12 cellular contexts compared by ENCODE assay signal in genomic region chr1:223730471-223730870, GRCh38. TPM values are rescaled to one million over a fixed set of nuclear protein-coding genes. Genes with fewer than 3 reads are reported as not detected.
A peak's percentile ranks its signal among the peaks of the same experiment; 100 is the strongest.
DNase-seq lines count a peak whose midpoint lies in the region; ATAC-seq and TF ChIP-seq lines count a peak whose summit lies in the region.
"Had no signal": no experiment of that assay in that cellular context is flagged by ENCODE, and none has a peak within 500 bp of the region (broad histone marks: within the 10 kb centered on the region; RNA-seq: fewer than 3 reads in every experiment).

No MANE protein-coding gene starts in this region.

- no peak overlapping the region for H3K4me3 ChIP-seq in heart right ventricle
- H3K4me3 ChIP-seq in colonic mucosa, result no peak overlapping the region
- H3K4me3 ChIP-seq in muscle layer of duodenum (ENCODE audit: low read depth in 1 of 2, low read length in 2 of 2), result no peak overlapping the region
- H3K4me3 ChIP-seq in uterus, result no peak overlapping the region
- no peak overlapping the region for H3K4me3 ChIP-seq in ovary

- TF ChIP-seq CTCF in heart right ventricle (IDR thresholded peaks at IDR 0.05) (no peak), colonic mucosa (IDR thresholded peaks at IDR 0.05) (no peak), uterus (IDR thresholded peaks at IDR 0.05) (no peak), ovary (IDR thresholded peaks at IDR 0.05) (no peak)

- no peaks in the 10 kb centered on the region for H3K27me3 Mint-ChIP-seq in activated T-helper 2 cell treated with anti-CD3 and anti-CD28 coated beads, Interferon-gamma antibody, Interleukin-2, Interleukin-4, amounts not matched to agents 10 μg/mL and 5 μg/mL and 100 μg/mL, durations not matched to agents 14 hours and 24 hours and 36 hours (ENCODE audit: low read depth)
- H3K27me3 Mint-ChIP-seq: activated B cell treated with CpG ODN at 0.5 μM for 24 hours had no signal

- H3K36me3 Mint-ChIP-seq in activated T-helper 2 cell treated with anti-CD3 and anti-CD28 coated beads, Interferon-gamma antibody, Interleukin-2, Interleukin-4, amounts not matched to agents 10 μg/mL and 5 μg/mL and 100 μg/mL, durations not matched to agents 14 hours and 24 hours and 36 hours (ENCODE audit: low read depth), result peaks cover 62% of the 10 kb centered on the region

- H3K9me3 Mint-ChIP-seq in activated T-helper 2 cell treated with anti-CD3 and anti-CD28 coated beads, Interferon-gamma antibody, Interleukin-2, Interleukin-4, amounts not matched to agents 10 μg/mL and 5 μg/mL and 100 μg/mL, durations not matched to agents 14 hours and 24 hours and 36 hours, result no peaks in the 10 kb centered on the region
- H3K9me3 Mint-ChIP-seq: activated B cell treated with CpG ODN at 0.5 μM for 24 hours had no signal

- H3K27ac ChIP-seq in heart right ventricle (peak overlapping the region in 9 of 10 donors; percentile 8 to 85 (median 73)), colonic mucosa (peak overlapping the region; percentile 42), muscle layer of duodenum (ENCODE audit: low read length) (peak overlapping the region; percentile 56), uterus (peak overlapping the region; percentile 13 to 49), ovary (peak overlapping the region in 1 of 2 donors; percentile 30)

- no peak overlapping the region for H3K4me3 Mint-ChIP-seq in activated T-helper 2 cell treated with anti-CD3 and anti-CD28 coated beads, Interferon-gamma antibody, Interleukin-2, Interleukin-4, amounts not matched to agents 10 μg/mL and 5 μg/mL and 100 μg/mL, durations not matched to agents 14 hours and 24 hours and 36 hours (ENCODE audit: low read depth)
- H3K4me3 Mint-ChIP-seq: activated B cell treated with CpG ODN at 0.5 μM for 24 hours had no signal

- WGBS in heart right ventricle, 2 donors, result 50 to 60% methylated on average over 3 of the region's 3 CpGs
- WGBS in ovary, 3 donors, result 11 to 16% (median 11%) methylated on average over 3 of the region's 3 CpGs

- H3K9me3 ChIP-seq in heart right ventricle, result no peaks in the 10 kb centered on the region
- H3K9me3 ChIP-seq in colonic mucosa, result no peaks in the 10 kb centered on the region
- H3K9me3 ChIP-seq in muscle layer of duodenum (ENCODE audit: control insufficient read depth in 1 of 2, low read length in 2 of 2), result no peaks in the 10 kb centered on the region
- H3K9me3 ChIP-seq in uterus, result no peaks in the 10 kb centered on the region
- no peaks in the 10 kb centered on the region for H3K9me3 ChIP-seq in ovary

- H3K9ac ChIP-seq in colonic mucosa (ENCODE audit: low read depth in 2 of 2, low read length in 2 of 2), result peak overlapping the region in 1 of 2 donors; percentile 59

- H3K4me1 ChIP-seq in heart right ventricle, result peaks cover 30 to 96% (median 74%) of the 10 kb centered on the region in 9 donors
- peaks cover 42% of the 10 kb centered on the region for H3K4me1 ChIP-seq in colonic mucosa
- peaks cover 43 to 61% of the 10 kb centered on the region in 2 donors for H3K4me1 ChIP-seq in muscle layer of duodenum (ENCODE audit: control insufficient read depth in 1 of 2, insufficient read depth in 2 of 2, low read length in 2 of 2)
- H3K4me1 ChIP-seq in uterus, result peaks cover 22 to 29% of the 10 kb centered on the region in 2 donors
- peaks cover 34% of the 10 kb centered on the region for H3K4me1 ChIP-seq in ovary (ENCODE audit: insufficient read depth)

- DNase-seq in heart right ventricle, result no peak
- no peak for DNase-seq in left ventricle myocardium superior
- no peak for DNase-seq in colonic mucosa
- no peak for DNase-seq in uterus
- no peak for DNase-seq in ovary
- no peak for DNase-seq in NCI-H2029 (lab: John Stamatoyannopoulos, UW)
- DNase-seq in activated T-helper 2 cell treated with anti-CD3 and anti-CD28 coated beads, Interferon-gamma antibody, Interleukin-2, Interleukin-4, amounts not matched to agents 10 μg/mL and 5 μg/mL and 100 μg/mL, durations not matched to agents 14 hours and 24 hours and 36 hours (ENCODE audit: low spot score), result no peak
- DNase-seq: activated B cell treated with CpG ODN at 0.5 μM for 24 hours, erythroblast, NCI-H1694 had no signal

- intact Hi-C loops in heart right ventricle (cut with DNase I) (no loop called here), left ventricle myocardium superior (cut with micrococcal nuclease) (no loop called here), colonic mucosa (cut with DNase I) (no loop called here), uterus (cut with DNase I; ENCODE audit: low total_unique reads) (no loop called here), ovary (cut with DNase I) (no loop called here)
- intact Hi-C loops in activated T-helper 2 cell treated with anti-CD3 and anti-CD28 coated beads, Interferon-gamma antibody, Interleukin-2, Interleukin-4, amounts not matched to agents 10 μg/mL and 5 μg/mL and 100 μg/mL, durations not matched to agents 14 hours and 24 hours and 36 hours (cut with micrococcal nuclease), result no loop called here

- no peak overlapping the region for H3K27ac Mint-ChIP-seq in activated T-helper 2 cell treated with anti-CD3 and anti-CD28 coated beads, Interferon-gamma antibody, Interleukin-2, Interleukin-4, amounts not matched to agents 10 μg/mL and 5 μg/mL and 100 μg/mL, durations not matched to agents 14 hours and 24 hours and 36 hours
- H3K27ac Mint-ChIP-seq: activated B cell treated with CpG ODN at 0.5 μM for 24 hours; activated naive CD4-positive, alpha-beta T cell treated with anti-CD3 and anti-CD28 coated beads, Interleukin-2, amount 50 U/mL, for 72 hours had no signal

- no peak for TF ChIP-seq EP300 in ovary (IDR thresholded peaks at IDR 0.05)

- TF ChIP-seq POLR2A in uterus (IDR thresholded peaks at IDR 0.05) (no peak), ovary (IDR thresholded peaks at IDR 0.05) (no peak)

- H3K4me1 Mint-ChIP-seq in activated T-helper 2 cell treated with anti-CD3 and anti-CD28 coated beads, Interferon-gamma antibody, Interleukin-2, Interleukin-4, amounts not matched to agents 10 μg/mL and 5 μg/mL and 100 μg/mL, durations not matched to agents 14 hours and 24 hours and 36 hours (ENCODE audit: low read depth), result peaks cover 48% of the 10 kb centered on the region

- peaks cover 0 to 40% (median 0%) of the 10 kb centered on the region in 9 donors for H3K36me3 ChIP-seq in heart right ventricle
- H3K36me3 ChIP-seq in colonic mucosa, result peaks cover 3% of the 10 kb centered on the region
- H3K36me3 ChIP-seq in muscle layer of duodenum (ENCODE audit: control insufficient read depth in 1 of 2, insufficient read depth in 2 of 2, low read length in 2 of 2), result peaks cover 0 to 5% of the 10 kb centered on the region in 2 donors
- no peaks in the 10 kb centered on the region for H3K36me3 ChIP-seq in uterus
- H3K36me3 ChIP-seq in ovary, result no peaks in the 10 kb centered on the region

- ATAC-seq in heart right ventricle (no peak), left ventricle myocardium superior (no peak)
- ATAC-seq: activated naive CD4-positive, alpha-beta T cell treated with anti-CD3 and anti-CD28 coated beads, Interleukin-2, amount 50 U/mL, for 72 hours had no signal

- H3K27me3 ChIP-seq in heart right ventricle, result no peaks in the 10 kb centered on the region
- H3K27me3 ChIP-seq in colonic mucosa, result no peaks in the 10 kb centered on the region
- no peaks in the 10 kb centered on the region for H3K27me3 ChIP-seq in muscle layer of duodenum (ENCODE audit: low read depth, low read length)
- no peaks in the 10 kb centered on the region for H3K27me3 ChIP-seq in uterus
- H3K27me3 ChIP-seq in ovary, result no peaks in the 10 kb centered on the region

RNA-seq across cellular contexts. Expression of gene CAPN2, which starts 18.1 kb away (rescaled TPM):
- total RNA-seq in heart right ventricle (100 to 1,000 TPM in 1 of 10 donors, 10 to 100 TPM in 9; 65.6 to 104 (median 77.6) TPM), left ventricle myocardium superior (76.9 TPM), colonic mucosa (100 to 1,000 TPM; 197 to 323 TPM), uterus (100 to 1,000 TPM in 3 of 4 donors, 10 to 100 TPM in 1; 96.5 to 170 (median 117) TPM), ovary (100 to 1,000 TPM in 6 of 7 donors, 10 to 100 TPM in 1; 96.1 to 267 (median 171) TPM)
- polyA plus RNA-seq in heart right ventricle (100 to 1,000 TPM in 1 of 2 donors, 10 to 100 TPM in 1; 62.4 to 107 TPM), ovary (100 to 1,000 TPM in 1 of 2 donors, 10 to 100 TPM in 1; 70.6 to 254 TPM)
- 91.3 and 93.5 TPM in 2 replicates for total RNA-seq in activated T-helper 2 cell treated with anti-CD3 and anti-CD28 coated beads, Interferon-gamma antibody, Interleukin-2, Interleukin-4, amounts not matched to agents 10 μg/mL and 5 μg/mL and 100 μg/mL, durations not matched to agents 14 hours and 24 hours and 36 hours
